ENCODE assay signal across 8 cellular contexts in the genomic region with DNA sequence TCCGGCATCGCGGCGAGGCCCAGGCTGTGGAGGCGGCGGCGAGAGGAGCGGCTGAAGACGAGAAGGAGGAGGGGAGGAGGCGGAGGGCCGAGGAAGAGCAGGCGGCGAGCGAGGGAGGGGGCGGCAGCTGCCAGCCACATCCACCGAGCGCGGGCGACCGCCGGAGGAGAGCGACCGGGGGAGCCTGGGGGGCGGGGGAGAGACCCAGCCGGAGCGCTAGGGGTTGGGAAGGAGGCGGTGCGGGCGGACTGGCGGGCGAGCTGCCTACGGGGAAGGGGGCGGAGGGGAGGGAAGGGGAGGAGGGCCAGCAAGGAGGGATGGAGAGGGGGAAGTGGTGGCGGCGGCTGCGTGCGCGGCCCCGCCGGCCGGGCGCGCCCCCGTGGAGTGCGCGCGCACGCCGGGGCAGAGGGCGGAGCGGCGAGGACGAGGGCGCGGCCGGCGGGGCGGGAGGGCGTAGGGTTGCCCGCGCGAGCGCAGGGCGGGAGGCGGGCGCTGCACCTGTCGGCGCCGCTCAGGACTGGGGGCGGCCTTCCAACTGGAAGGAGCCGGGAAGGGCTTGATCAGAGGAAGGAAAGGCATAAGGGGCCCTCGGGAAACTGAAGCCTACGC. TPM values are rescaled to one million over a fixed set of nuclear protein-coding genes. Genes with fewer than 3 reads are reported as not detected.
A peak's percentile ranks its signal among the peaks of the same experiment; 100 is the strongest.
DNase-seq lines count a peak whose midpoint lies in the region; TF ChIP-seq lines count a peak whose summit lies in the region.
"Not testable (repeated sequence)": the region's sequence is repeated elsewhere in the genome, so short reads cannot be mapped to it uniquely, and the experiment has no call there.

No MANE protein-coding gene starts in this region.

- H3K36me3 Mint-ChIP-seq in activated naive CD4-positive, alpha-beta T cell treated with anti-CD3 and anti-CD28 coated beads, Interleukin-2, amount 10 ng/mL, durations not matched to agents 7 days and 5 days, result not testable (repeated sequence)

- TF ChIP-seq POLR2A in NB4 (IDR thresholded peaks at IDR 0.05; ENCODE audit: extremely low read depth, insufficient read length), result peak; percentile 27

- not testable (repeated sequence) for TF ChIP-seq CTCF in HFF-Myc (IDR thresholded peaks at IDR 0.05; ENCODE audit: low read depth, low read length, missing control alignments); NB4 (IDR thresholded peaks at IDR 0.05; ENCODE audit: low read depth, low read length); SK-N-SH (IDR thresholded peaks at IDR 0.05)

- H3K27ac Mint-ChIP-seq in activated naive CD4-positive, alpha-beta T cell treated with anti-CD3 and anti-CD28 coated beads, Interleukin-2, amount 10 ng/mL, durations not matched to agents 7 days and 5 days, result peak overlapping the region; percentile 42

- under 1% methylated on average over 34 of the region's 73 CpGs for WGBS in SK-N-SH (ENCODE audit: low lambda C conversion rate)

- H3K4me2 ChIP-seq in SK-N-SH, result peak overlapping the region; percentile 44; the same call in 1 of the 2 replicates

- peak; percentile 58 for DNase-seq in GF-D8 (lab: John Stamatoyannopoulos, UW)
- DNase-seq in HFF-Myc (ENCODE audit: extremely low read depth, low read depth), result not testable (repeated sequence)
- DNase-seq in NB4 (ENCODE audit: low read depth), result peak; percentile 93
- peak; percentile 92 for DNase-seq in SK-N-SH
- DNase-seq in activated naive CD4-positive, alpha-beta T cell treated with anti-CD3 and anti-CD28 coated beads, Interleukin-2, amount 10 ng/mL, durations not matched to agents 7 days and 5 days, result peak; percentile 93
- peak; percentile 84 for DNase-seq in germinal center (ENCODE audit: low spot score)
- peak; percentile 81 for DNase-seq in occipital lobe (lab: John Stamatoyannopoulos, UW)

- POLR2A ChIA-PET in SK-N-SH (lab: Yijun Ruan, JAX), result not testable (repeated sequence)

- not testable (repeated sequence) for TF ChIP-seq EP300 in SK-N-SH (IDR thresholded peaks at IDR 0.05; ENCODE audit: borderline replicate concordance in 1 of 2, low read depth in 1 of 2, low read length in 1 of 2)

- CTCF ChIA-PET in SK-N-SH (lab: Yijun Ruan, JAX); activated naive CD4-positive, alpha-beta T cell treated with anti-CD3 and anti-CD28 coated beads, Interleukin-2, amount 10 ng/mL, durations not matched to agents 7 days and 5 days (lab: Charles Lee): not testable (repeated sequence)

- not testable (repeated sequence) for H3K36me3 ChIP-seq in SK-N-SH (replicated peaks in 1 of 2; ENCODE audit: control insufficient read depth in 1 of 2, insufficient read depth in 2 of 2, low read length in 1 of 2); subcutaneous abdominal adipose tissue (ENCODE audit: control insufficient read depth in 5 of 5, insufficient read depth in 5 of 5, low read length in 5 of 5)

- not testable (repeated sequence) for H3K27me3 Mint-ChIP-seq in activated naive CD4-positive, alpha-beta T cell treated with anti-CD3 and anti-CD28 coated beads, Interleukin-2, amount 10 ng/mL, durations not matched to agents 7 days and 5 days

- peak overlapping the region; percentile 31 for H3K4me3 ChIP-seq in HFF-Myc (replicated peaks; ENCODE audit: low read depth, low read length)
- peak overlapping the region; percentile 52 for H3K4me3 ChIP-seq in NB4 (ENCODE audit: low read depth, low read length)
- peak overlapping the region; percentile 29 to 37; a peak in 3 of 4 replicates for H3K4me3 ChIP-seq in SK-N-SH (ENCODE audit: low read depth in 2 of 2, low read length in 1 of 2)
- peak overlapping the region; percentile 46 to 62 (median 60) for H3K4me3 ChIP-seq in subcutaneous abdominal adipose tissue (ENCODE audit: low read depth in 1 of 5, low read length in 5 of 5)

- H3K27me3 ChIP-seq in SK-N-SH (ENCODE audit: insufficient read depth); subcutaneous abdominal adipose tissue (ENCODE audit: control insufficient read depth in 5 of 5, insufficient read depth in 4 of 5, low read length in 5 of 5): not testable (repeated sequence)

- H3K27ac ChIP-seq in SK-N-SH (ENCODE audit: low read depth in 2 of 2, low read length in 1 of 2); subcutaneous abdominal adipose tissue (ENCODE audit: low read depth, low read length): not testable (repeated sequence)

- H3F3A ChIP-seq in SK-N-SH (replicated peaks; ENCODE audit: insufficient read depth), result not testable (repeated sequence)

- peaks cover 35% of the 10 kb centered on the region for H3K79me2 ChIP-seq in SK-N-SH (ENCODE audit: insufficient read depth)

- not testable (repeated sequence) for H3K4me1 ChIP-seq in SK-N-SH (ENCODE audit: control insufficient read depth in 1 of 2, insufficient read depth in 2 of 2, low read depth in 1 of 2, low read length in 1 of 2); subcutaneous abdominal adipose tissue (ENCODE audit: control insufficient read depth in 5 of 5, insufficient read depth in 5 of 5, low read length in 5 of 5)

- H3K9me3 ChIP-seq in SK-N-SH; subcutaneous abdominal adipose tissue (ENCODE audit: control insufficient read depth in 5 of 5, low read length in 5 of 5): not testable (repeated sequence)

- H3K9me3 Mint-ChIP-seq in activated naive CD4-positive, alpha-beta T cell treated with anti-CD3 and anti-CD28 coated beads, Interleukin-2, amount 10 ng/mL, durations not matched to agents 7 days and 5 days, result not testable (repeated sequence)

- peaks cover 13% of the 10 kb centered on the region for H3K4me1 Mint-ChIP-seq in activated naive CD4-positive, alpha-beta T cell treated with anti-CD3 and anti-CD28 coated beads, Interleukin-2, amount 10 ng/mL, durations not matched to agents 7 days and 5 days

- peak overlapping the region; percentile 51 for H3K4me3 Mint-ChIP-seq in activated naive CD4-positive, alpha-beta T cell treated with anti-CD3 and anti-CD28 coated beads, Interleukin-2, amount 10 ng/mL, durations not matched to agents 7 days and 5 days

- H2AFZ ChIP-seq in SK-N-SH (ENCODE audit: low read depth), result not testable (repeated sequence)

- not testable (repeated sequence) for H3K9ac ChIP-seq in SK-N-SH
- peak overlapping the region in 1 of 5 donors; percentile 64 for H3K9ac ChIP-seq in subcutaneous abdominal adipose tissue (ENCODE audit: low read length in 5 of 5)

- peaks cover 14% of the 10 kb centered on the region; the same call in 1 of the 2 replicates for H4K20me1 ChIP-seq in SK-N-SH (ENCODE audit: insufficient read depth)

- not testable (repeated sequence) for H3K9me2 ChIP-seq in SK-N-SH

- not testable (repeated sequence) for TF ChIP-seq RAD21 in SK-N-SH (IDR thresholded peaks at IDR 0.05; ENCODE audit: low read length)

RNA-seq across cellular contexts. Expression of gene MRPL45, which starts 39.9 kb away (rescaled TPM):
- polyA plus RNA-seq in SK-N-SH (2012; rRNA removed), result 35.5 and 42.8 TPM in 2 replicates
- polyA plus RNA-seq in SK-N-SH (2012; cell fraction: cytosol; rRNA removed), result 45.2 and 48.4 TPM in 2 replicates
- 19.9 and 25.2 TPM in 2 replicates for polyA plus RNA-seq in SK-N-SH (2012; cell fraction: nucleus; rRNA removed)
- total RNA-seq in occipital lobe, result 33.8 TPM
